In the genomic region with DNA sequence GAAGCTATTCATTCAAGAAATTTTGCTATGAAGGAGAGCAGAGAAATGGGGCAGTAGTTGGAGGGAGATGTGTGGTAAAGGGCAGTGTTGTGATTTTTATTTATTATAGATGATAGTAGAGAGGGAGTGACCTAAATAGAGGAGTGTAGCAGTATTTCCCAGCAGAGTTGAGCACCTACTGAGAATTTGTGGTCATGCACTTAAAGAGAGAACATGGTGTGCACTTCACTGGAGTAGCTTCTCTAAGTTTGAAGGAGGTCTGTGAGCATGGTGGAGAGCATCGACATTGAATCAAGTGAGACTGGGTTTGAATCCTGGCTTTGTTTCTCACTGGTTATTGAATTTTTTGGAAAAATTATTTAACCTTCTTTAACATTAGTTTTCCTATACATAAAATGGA, we compare ENCODE assay signal across 4 cellular contexts.
"Had no signal": no experiment of that assay in that cellular context is flagged by ENCODE, and none has a peak within 500 bp of the region (broad histone marks: within the 10 kb centered on the region; RNA-seq: fewer than 3 reads in every experiment).

No MANE protein-coding gene starts in this region.

- H3K4me3 ChIP-seq: K562 had no signal

- ATAC-seq: HepG2, K562 had no signal

- DNase-seq: IMR-90 had no signal

- H3K27ac ChIP-seq: HL-60 had no signal
